In the genomic region with DNA sequence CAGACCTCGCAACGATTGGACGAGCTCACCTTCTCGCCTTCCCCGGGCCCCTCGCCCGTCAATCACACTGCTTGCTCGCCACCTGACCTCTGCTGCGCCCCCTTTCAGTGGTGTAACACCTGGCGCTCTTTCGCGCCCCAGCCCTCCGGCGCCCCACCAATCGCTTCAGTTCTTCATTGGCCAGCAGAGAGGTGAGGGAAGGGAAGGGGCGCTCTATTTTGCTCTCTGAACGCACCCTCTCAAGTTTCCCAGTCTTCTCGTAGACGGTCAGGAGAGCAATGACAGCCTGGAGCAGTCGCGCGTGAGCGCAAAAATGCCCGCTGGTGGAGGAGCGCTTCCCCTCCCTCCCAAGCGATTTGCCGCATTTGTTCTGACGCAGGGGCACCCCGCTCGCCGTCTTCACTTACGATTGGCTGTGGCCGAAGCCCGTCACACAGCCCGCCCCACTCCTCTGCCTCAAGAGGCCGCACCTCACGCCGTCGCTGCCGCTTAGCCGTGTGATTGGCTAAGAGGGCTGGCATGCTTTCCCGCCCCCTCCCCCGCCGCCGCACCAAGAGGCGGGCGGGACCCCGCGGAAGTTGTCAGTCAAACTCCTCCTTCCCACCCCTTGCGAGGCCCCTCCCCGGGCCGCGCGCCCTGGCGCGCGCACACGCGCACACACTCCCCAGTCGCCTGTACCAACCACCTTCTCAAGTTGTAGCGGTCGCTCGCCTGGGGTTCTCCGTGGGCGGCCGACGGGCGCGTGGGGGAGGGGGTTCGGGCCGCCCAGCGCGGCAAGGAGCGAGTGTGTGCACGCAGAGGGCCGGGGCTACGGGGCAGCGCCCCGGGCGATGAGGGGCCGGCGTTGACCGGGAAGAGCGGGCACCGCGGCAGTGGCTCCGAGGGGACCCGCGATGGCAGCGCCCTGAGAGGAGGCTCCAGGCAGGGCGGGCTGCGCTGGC, we compare ENCODE assay signal across 1 cellular context.
TF ChIP-seq lines count a peak whose summit lies in the region.

A gene (plus strand): TSS at position 667 of the 941 bp plus-strand sequence. CDS start 701 bp downstream, outside the sequence.

TF ChIP-seq in K562, 482 proteins besides CTCF, POLR2A, EP300 and RAD21 (continued from another document and continues in another):
- TF ChIP-seq, protein P1, sequence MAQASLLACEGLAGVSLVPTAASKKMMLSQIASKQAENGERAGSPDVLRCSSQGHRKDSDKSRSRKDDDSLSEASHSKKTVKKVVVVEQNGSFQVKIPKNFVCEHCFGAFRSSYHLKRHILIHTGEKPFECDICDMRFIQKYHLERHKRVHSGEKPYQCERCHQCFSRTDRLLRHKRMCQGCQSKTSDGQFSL (CRISPR knock-in tag; IDR thresholded peaks at IDR 0.05), result 0 out of 2 replicates have a peak, but pooled peaks have one; percentile 28
- TF ChIP-seq, protein P1 (tag; IDR thresholded peaks at IDR 0.05), result no peak; a peak in 1 of 4 replicates
- TF ChIP-seq PML (IDR thresholded peaks at IDR 0.05; ENCODE audit: low read length), result peak; percentile 60; the same call in 1 of the 2 replicates
- no peak; the same call in 1 of the 2 replicates for TF ChIP-seq FOXM1 (IDR thresholded peaks at IDR 0.05; ENCODE audit: low read depth)
- TF ChIP-seq FOXM1 (CRISPR knock-in tag; IDR thresholded peaks at IDR 0.05; ENCODE audit: low read depth), result peak; percentile 74; the same call in 1 of the 2 replicates
- no peak for TF ChIP-seq YBX1 (IDR thresholded peaks at IDR 0.05)
- TF ChIP-seq MCM3 (IDR thresholded peaks at IDR 0.05), result no peak
- TF ChIP-seq, protein P2, sequence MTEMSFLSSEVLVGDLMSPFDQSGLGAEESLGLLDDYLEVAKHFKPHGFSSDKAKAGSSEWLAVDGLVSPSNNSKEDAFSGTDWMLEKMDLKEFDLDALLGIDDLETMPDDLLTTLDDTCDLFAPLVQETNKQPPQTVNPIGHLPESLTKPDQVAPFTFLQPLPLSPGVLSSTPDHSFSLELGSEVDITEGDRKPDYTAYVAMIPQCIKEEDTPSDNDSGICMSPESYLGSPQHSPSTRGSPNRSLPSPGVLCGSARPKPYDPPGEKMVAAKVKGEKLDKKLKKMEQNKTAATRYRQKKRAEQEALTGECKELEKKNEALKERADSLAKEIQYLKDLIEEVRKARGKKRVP (CRISPR knock-in tag; IDR thresholded peaks at IDR 0.05), result no peak; the same call in 1 of the 2 replicates
- TF ChIP-seq EZH2 (IDR thresholded peaks at IDR 0.05; ENCODE audit: borderline replicate concordance, low read depth, low read length), result no peak
- TF ChIP-seq MEF2A (IDR thresholded peaks at IDR 0.05; ENCODE audit: control insufficient read depth, low read depth, low read length), result no peak
- no peak for TF ChIP-seq TSC22D4 (tag; IDR thresholded peaks at IDR 0.05)
- TF ChIP-seq, protein P3, sequence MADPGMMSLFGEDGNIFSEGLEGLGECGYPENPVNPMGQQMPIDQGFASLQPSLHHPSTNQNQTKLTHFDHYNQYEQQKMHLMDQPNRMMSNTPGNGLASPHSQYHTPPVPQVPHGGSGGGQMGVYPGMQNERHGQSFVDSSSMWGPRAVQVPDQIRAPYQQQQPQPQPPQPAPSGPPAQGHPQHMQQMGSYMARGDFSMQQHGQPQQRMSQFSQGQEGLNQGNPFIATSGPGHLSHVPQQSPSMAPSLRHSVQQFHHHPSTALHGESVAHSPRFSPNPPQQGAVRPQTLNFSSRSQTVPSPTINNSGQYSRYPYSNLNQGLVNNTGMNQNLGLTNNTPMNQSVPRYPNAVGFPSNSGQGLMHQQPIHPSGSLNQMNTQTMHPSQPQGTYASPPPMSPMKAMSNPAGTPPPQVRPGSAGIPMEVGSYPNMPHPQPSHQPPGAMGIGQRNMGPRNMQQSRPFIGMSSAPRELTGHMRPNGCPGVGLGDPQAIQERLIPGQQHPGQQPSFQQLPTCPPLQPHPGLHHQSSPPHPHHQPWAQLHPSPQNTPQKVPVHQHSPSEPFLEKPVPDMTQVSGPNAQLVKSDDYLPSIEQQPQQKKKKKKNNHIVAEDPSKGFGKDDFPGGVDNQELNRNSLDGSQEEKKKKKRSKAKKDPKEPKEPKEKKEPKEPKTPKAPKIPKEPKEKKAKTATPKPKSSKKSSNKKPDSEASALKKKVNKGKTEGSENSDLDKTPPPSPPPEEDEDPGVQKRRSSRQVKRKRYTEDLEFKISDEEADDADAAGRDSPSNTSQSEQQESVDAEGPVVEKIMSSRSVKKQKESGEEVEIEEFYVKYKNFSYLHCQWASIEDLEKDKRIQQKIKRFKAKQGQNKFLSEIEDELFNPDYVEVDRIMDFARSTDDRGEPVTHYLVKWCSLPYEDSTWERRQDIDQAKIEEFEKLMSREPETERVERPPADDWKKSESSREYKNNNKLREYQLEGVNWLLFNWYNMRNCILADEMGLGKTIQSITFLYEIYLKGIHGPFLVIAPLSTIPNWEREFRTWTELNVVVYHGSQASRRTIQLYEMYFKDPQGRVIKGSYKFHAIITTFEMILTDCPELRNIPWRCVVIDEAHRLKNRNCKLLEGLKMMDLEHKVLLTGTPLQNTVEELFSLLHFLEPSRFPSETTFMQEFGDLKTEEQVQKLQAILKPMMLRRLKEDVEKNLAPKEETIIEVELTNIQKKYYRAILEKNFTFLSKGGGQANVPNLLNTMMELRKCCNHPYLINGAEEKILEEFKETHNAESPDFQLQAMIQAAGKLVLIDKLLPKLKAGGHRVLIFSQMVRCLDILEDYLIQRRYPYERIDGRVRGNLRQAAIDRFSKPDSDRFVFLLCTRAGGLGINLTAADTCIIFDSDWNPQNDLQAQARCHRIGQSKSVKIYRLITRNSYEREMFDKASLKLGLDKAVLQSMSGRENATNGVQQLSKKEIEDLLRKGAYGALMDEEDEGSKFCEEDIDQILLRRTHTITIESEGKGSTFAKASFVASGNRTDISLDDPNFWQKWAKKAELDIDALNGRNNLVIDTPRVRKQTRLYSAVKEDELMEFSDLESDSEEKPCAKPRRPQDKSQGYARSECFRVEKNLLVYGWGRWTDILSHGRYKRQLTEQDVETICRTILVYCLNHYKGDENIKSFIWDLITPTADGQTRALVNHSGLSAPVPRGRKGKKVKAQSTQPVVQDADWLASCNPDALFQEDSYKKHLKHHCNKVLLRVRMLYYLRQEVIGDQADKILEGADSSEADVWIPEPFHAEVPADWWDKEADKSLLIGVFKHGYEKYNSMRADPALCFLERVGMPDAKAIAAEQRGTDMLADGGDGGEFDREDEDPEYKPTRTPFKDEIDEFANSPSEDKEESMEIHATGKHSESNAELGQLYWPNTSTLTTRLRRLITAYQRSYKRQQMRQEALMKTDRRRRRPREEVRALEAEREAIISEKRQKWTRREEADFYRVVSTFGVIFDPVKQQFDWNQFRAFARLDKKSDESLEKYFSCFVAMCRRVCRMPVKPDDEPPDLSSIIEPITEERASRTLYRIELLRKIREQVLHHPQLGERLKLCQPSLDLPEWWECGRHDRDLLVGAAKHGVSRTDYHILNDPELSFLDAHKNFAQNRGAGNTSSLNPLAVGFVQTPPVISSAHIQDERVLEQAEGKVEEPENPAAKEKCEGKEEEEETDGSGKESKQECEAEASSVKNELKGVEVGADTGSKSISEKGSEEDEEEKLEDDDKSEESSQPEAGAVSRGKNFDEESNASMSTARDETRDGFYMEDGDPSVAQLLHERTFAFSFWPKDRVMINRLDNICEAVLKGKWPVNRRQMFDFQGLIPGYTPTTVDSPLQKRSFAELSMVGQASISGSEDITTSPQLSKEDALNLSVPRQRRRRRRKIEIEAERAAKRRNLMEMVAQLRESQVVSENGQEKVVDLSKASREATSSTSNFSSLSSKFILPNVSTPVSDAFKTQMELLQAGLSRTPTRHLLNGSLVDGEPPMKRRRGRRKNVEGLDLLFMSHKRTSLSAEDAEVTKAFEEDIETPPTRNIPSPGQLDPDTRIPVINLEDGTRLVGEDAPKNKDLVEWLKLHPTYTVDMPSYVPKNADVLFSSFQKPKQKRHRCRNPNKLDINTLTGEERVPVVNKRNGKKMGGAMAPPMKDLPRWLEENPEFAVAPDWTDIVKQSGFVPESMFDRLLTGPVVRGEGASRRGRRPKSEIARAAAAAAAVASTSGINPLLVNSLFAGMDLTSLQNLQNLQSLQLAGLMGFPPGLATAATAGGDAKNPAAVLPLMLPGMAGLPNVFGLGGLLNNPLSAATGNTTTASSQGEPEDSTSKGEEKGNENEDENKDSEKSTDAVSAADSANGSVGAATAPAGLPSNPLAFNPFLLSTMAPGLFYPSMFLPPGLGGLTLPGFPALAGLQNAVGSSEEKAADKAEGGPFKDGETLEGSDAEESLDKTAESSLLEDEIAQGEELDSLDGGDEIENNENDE (IDR thresholded peaks at IDR 0.05; ENCODE audit: low read depth, low read length), result no peak
- no peak for TF ChIP-seq ZNF134 (CRISPR knock-in tag; conservative IDR thresholded peaks at IDR 0.05)
- peak; percentile 40; the same call in 1 of the 2 replicates for TF ChIP-seq MYNN (IDR thresholded peaks at IDR 0.05)
- no peak for TF ChIP-seq MYNN (CRISPR knock-in tag; IDR thresholded peaks at IDR 0.05)
- TF ChIP-seq GTF2A2 (tag; IDR thresholded peaks at IDR 0.05), result no peak
- TF ChIP-seq TEAD1 (CRISPR knock-in tag; IDR thresholded peaks at IDR 0.05), result peak in 1 of 2 experiments; percentile 21; a peak in 3 of 4 replicates
- TF ChIP-seq KDM2B (CRISPR knock-in tag; IDR thresholded peaks at IDR 0.05), result peak; percentile 98
- TF ChIP-seq GABPB1 (CRISPR knock-in tag; IDR thresholded peaks at IDR 0.05), result peak; percentile 64; the same call in 1 of the 2 replicates
- TF ChIP-seq MCM2 (IDR thresholded peaks at IDR 0.05; ENCODE audit: low read depth), result no peak
- no peak; the same call in 1 of the 2 replicates for TF ChIP-seq ZC3H4 (CRISPR knock-in tag; IDR thresholded peaks at IDR 0.05; ENCODE audit: borderline replicate concordance)
- TF ChIP-seq ZNF347 (CRISPR knock-in tag; IDR thresholded peaks at IDR 0.05; ENCODE audit: low read depth), result no peak
- 0 out of 2 replicates have a peak, but pooled peaks have one; percentile 58 for TF ChIP-seq ARID2 (IDR thresholded peaks at IDR 0.05)
- TF ChIP-seq NFYB (IDR thresholded peaks at IDR 0.05; ENCODE audit: extremely low read depth, insufficient read length), result peak; percentile 94
- TF ChIP-seq, protein P4, sequence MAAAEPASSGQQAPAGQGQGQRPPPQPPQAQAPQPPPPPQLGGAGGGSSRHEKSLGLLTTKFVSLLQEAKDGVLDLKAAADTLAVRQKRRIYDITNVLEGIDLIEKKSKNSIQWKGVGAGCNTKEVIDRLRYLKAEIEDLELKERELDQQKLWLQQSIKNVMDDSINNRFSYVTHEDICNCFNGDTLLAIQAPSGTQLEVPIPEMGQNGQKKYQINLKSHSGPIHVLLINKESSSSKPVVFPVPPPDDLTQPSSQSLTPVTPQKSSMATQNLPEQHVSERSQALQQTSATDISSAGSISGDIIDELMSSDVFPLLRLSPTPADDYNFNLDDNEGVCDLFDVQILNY (CRISPR knock-in tag; IDR thresholded peaks at IDR 0.05), result peak; percentile 45; the same call in 1 of the 2 replicates
- TF ChIP-seq ZNF140 (CRISPR knock-in tag; IDR thresholded peaks at IDR 0.05), result no peak
- no peak for TF ChIP-seq ZNF23 (CRISPR knock-in tag; IDR thresholded peaks at IDR 0.05)
- peak; percentile 84 for TF ChIP-seq POLR2B (IDR thresholded peaks at IDR 0.05; ENCODE audit: low read depth, partially characterized antibody)
- TF ChIP-seq, protein P5, sequence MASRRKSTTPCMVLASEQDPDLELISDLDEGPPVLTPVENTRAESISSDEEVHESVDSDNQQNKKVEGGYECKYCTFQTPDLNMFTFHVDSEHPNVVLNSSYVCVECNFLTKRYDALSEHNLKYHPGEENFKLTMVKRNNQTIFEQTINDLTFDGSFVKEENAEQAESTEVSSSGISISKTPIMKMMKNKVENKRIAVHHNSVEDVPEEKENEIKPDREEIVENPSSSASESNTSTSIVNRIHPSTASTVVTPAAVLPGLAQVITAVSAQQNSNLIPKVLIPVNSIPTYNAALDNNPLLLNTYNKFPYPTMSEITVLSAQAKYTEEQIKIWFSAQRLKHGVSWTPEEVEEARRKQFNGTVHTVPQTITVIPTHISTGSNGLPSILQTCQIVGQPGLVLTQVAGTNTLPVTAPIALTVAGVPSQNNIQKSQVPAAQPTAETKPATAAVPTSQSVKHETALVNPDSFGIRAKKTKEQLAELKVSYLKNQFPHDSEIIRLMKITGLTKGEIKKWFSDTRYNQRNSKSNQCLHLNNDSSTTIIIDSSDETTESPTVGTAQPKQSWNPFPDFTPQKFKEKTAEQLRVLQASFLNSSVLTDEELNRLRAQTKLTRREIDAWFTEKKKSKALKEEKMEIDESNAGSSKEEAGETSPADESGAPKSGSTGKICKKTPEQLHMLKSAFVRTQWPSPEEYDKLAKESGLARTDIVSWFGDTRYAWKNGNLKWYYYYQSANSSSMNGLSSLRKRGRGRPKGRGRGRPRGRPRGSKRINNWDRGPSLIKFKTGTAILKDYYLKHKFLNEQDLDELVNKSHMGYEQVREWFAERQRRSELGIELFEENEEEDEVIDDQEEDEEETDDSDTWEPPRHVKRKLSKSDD (conservative IDR thresholded peaks at IDR 0.05; ENCODE audit: low read length), result no peak
- no peak for TF ChIP-seq CCAR2 (IDR thresholded peaks at IDR 0.05; ENCODE audit: low read depth, low read length)
- TF ChIP-seq, protein P6, sequence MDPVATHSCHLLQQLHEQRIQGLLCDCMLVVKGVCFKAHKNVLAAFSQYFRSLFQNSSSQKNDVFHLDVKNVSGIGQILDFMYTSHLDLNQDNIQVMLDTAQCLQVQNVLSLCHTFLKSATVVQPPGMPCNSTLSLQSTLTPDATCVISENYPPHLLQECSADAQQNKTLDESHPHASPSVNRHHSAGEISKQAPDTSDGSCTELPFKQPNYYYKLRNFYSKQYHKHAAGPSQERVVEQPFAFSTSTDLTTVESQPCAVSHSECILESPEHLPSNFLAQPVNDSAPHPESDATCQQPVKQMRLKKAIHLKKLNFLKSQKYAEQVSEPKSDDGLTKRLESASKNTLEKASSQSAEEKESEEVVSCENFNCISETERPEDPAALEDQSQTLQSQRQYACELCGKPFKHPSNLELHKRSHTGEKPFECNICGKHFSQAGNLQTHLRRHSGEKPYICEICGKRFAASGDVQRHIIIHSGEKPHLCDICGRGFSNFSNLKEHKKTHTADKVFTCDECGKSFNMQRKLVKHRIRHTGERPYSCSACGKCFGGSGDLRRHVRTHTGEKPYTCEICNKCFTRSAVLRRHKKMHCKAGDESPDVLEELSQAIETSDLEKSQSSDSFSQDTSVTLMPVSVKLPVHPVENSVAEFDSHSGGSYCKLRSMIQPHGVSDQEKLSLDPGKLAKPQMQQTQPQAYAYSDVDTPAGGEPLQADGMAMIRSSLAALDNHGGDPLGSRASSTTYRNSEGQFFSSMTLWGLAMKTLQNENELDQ (CRISPR knock-in tag; IDR thresholded peaks at IDR 0.05; ENCODE audit: borderline replicate concordance), result no peak
- no peak for TF ChIP-seq MCM5 (IDR thresholded peaks at IDR 0.05; ENCODE audit: low read depth)
- 0 out of 2 replicates have a peak, but pooled peaks have one; percentile 29 for TF ChIP-seq HEY1 (CRISPR knock-in tag; IDR thresholded peaks at IDR 0.05; ENCODE audit: borderline replicate concordance)
- TF ChIP-seq ZNF253 (CRISPR knock-in tag; conservative IDR thresholded peaks at IDR 0.05), result no peak
- peak; percentile 73; the same call in 1 of the 2 replicates for TF ChIP-seq PHF8 (IDR thresholded peaks at IDR 0.05; ENCODE audit: borderline replicate concordance, low read length)
- no peak for TF ChIP-seq PTRF (tag; IDR thresholded peaks at IDR 0.05)
- TF ChIP-seq BRF1 (IDR thresholded peaks at IDR 0.05; ENCODE audit: borderline replicate concordance, extremely low read depth, insufficient read length), result no peak
- TF ChIP-seq SMC3 (conservative IDR thresholded peaks at IDR 0.05; ENCODE audit: insufficient read depth, low read depth, low read length), result no peak; the same call in 1 of the 2 replicates
- TF ChIP-seq BRCA1 (IDR thresholded peaks at IDR 0.05), result no peak
- no peak for TF ChIP-seq BRCA1 (CRISPR knock-in tag; IDR thresholded peaks at IDR 0.05)
- TF ChIP-seq FIP1L1 (IDR thresholded peaks at IDR 0.05; ENCODE audit: low read depth, low read length, poor library complexity, severe bottlenecking), result no peak
- no peak for TF ChIP-seq ZNF695 (CRISPR knock-in tag; IDR thresholded peaks at IDR 0.05)
